ENCODE assay signal across 8 cellular contexts in genomic region chr2:6916736-6917070, GRCh38. TPM values are rescaled to one million over a fixed set of nuclear protein-coding genes. Genes with fewer than 3 reads are reported as not detected.
DNase-seq lines count a peak whose midpoint lies in the region; ATAC-seq and TF ChIP-seq lines count a peak whose summit lies in the region.

No MANE protein-coding gene starts in this region.

- ATAC-seq in GM21447 (IDR thresholded peaks at IDR 0.05; ENCODE audit: unreplicated experiment) (no peak), GM19324 (IDR thresholded peaks at IDR 0.05; ENCODE audit: low FRiP score, unreplicated experiment) (no peak)

- no peak overlapping the region for H3K27ac Mint-ChIP-seq in CD14-positive monocyte

- TF ChIP-seq CTCF in SU-DHL-6 (IDR thresholded peaks at IDR 0.05; ENCODE audit: insufficient read depth, low read length, poor library complexity, severe bottlenecking) (no peak), esophagus muscularis mucosa (IDR thresholded peaks at IDR 0.05) (no peak), retinal pigment epithelial cell (conservative IDR thresholded peaks at IDR 0.05; ENCODE audit: low read depth, low read length) (no peak), foreskin fibroblast (IDR thresholded peaks at IDR 0.05; ENCODE audit: low read depth, low read length) (no peak), CD14-positive monocyte (IDR thresholded peaks at IDR 0.05) (no peak)

- H3K36me3 ChIP-seq in ES-I3 (ENCODE audit: insufficient read depth, low read length), result no peaks in the 10 kb centered on the region
- H3K36me3 ChIP-seq in SU-DHL-6 (ENCODE audit: low read length), result no peaks in the 10 kb centered on the region
- no peaks in the 10 kb centered on the region for H3K36me3 ChIP-seq in esophagus muscularis mucosa

- H2AFZ ChIP-seq in SU-DHL-6 (ENCODE audit: low read depth, low read length, severe bottlenecking), result no peak overlapping the region

- peaks cover 1 to 15% (median 11%) of the 10 kb centered on the region in 3 donors for H3K27me3 Mint-ChIP-seq in CD14-positive monocyte (ENCODE audit: low read depth in 3 of 3)

- peaks cover 12% of the 10 kb centered on the region for H3K4me1 Mint-ChIP-seq in CD14-positive monocyte

- DNase-seq in esophagus muscularis mucosa (ENCODE audit: extremely low spot score) (no peak), retinal pigment epithelial cell (ENCODE audit: low read depth) (no peak), foreskin fibroblast (no peak), CD14-positive monocyte (ENCODE audit: low spot score) (no peak)

- no peaks in the 10 kb centered on the region for H4K20me1 ChIP-seq in SU-DHL-6 (ENCODE audit: low read depth, low read length)

- H3K27me3 ChIP-seq in SU-DHL-6 (ENCODE audit: low read length) (no peaks in the 10 kb centered on the region), esophagus muscularis mucosa (no peaks in the 10 kb centered on the region)

- H3K36me3 Mint-ChIP-seq in CD14-positive monocyte, result no peaks in the 10 kb centered on the region

- H3K4me3 ChIP-seq in SU-DHL-6 (ENCODE audit: insufficient read depth, low read length, poor library complexity, severe bottlenecking) (no peak overlapping the region), esophagus muscularis mucosa (peak overlapping the region; percentile 74 to 90 (median 78)), retinal pigment epithelial cell (ENCODE audit: low read length) (peak overlapping the region; percentile 40), foreskin fibroblast (ENCODE audit: low read depth in 1 of 2, low read length in 2 of 2) (peak overlapping the region in 1 of 2 donors; percentile 39)

- TF ChIP-seq EP300 in esophagus muscularis mucosa (IDR thresholded peaks at IDR 0.05), result no peak

- no peaks in the 10 kb centered on the region for H3K9me2 ChIP-seq in SU-DHL-6 (replicated peaks; ENCODE audit: insufficient read depth, low read length)

- H3K9me3 ChIP-seq in ES-I3 (ENCODE audit: control insufficient read depth, insufficient read depth, low read length) (no peaks in the 10 kb centered on the region), SU-DHL-6 (ENCODE audit: insufficient read depth, low read length) (no peaks in the 10 kb centered on the region), esophagus muscularis mucosa (no peaks in the 10 kb centered on the region)

- no peak overlapping the region for H3K27ac ChIP-seq in SU-DHL-6 (ENCODE audit: low read depth, low read length)
- H3K27ac ChIP-seq in esophagus muscularis mucosa (replicated peaks in 1 of 4), result peak overlapping the region in 1 of 4 donors; percentile 41

- no peak for TF ChIP-seq POLR2A in esophagus muscularis mucosa (IDR thresholded peaks at IDR 0.05; ENCODE audit: low read depth)

- WGBS in esophagus muscularis mucosa, result 49% methylated on average over 8 of the region's 8 CpGs

- no peaks in the 10 kb centered on the region for H3K79me2 ChIP-seq in SU-DHL-6 (ENCODE audit: insufficient read depth, low read length)

- intact Hi-C loops in esophagus muscularis mucosa (cut with DNase I) (loop anchor here (5.0 kb wide), 2 partner anchors 91 to 126 kb away; no protein-coding TSS in a partner anchor), CD14-positive monocyte (cut with micrococcal nuclease) (loop anchor here in 1 of 2 donors (10.0 kb wide), 1 partner anchor 88 kb away; no protein-coding TSS in a partner anchor)

- peaks cover 0 to 3% (median 0%) of the 10 kb centered on the region in 7 donors for H3K9me3 Mint-ChIP-seq in CD14-positive monocyte

- H3K9ac ChIP-seq in ES-I3 (ENCODE audit: low read depth, low read length), result peak overlapping the region; percentile 74
- H3K9ac ChIP-seq in SU-DHL-6 (ENCODE audit: low read length), result no peak overlapping the region

- H3K4me1 ChIP-seq in ES-I3 (ENCODE audit: insufficient read depth, low read length) (peaks cover 8% of the 10 kb centered on the region; the same call in 1 of the 2 replicates), esophagus muscularis mucosa (peaks cover 18 to 35% (median 28%) of the 10 kb centered on the region in 4 donors)

- H3K4me3 Mint-ChIP-seq in CD14-positive monocyte, result peak overlapping the region in 1 of 2 donors; percentile 72

- H3K4me2 ChIP-seq in SU-DHL-6 (ENCODE audit: low read depth, low read length, poor library complexity, severe bottlenecking), result peak overlapping the region; percentile 19

- H3F3A ChIP-seq in SU-DHL-6 (ENCODE audit: insufficient read depth), result no peaks in the 10 kb centered on the region

RNA-seq across cellular contexts. Expression of gene RNF144A, which starts 0.5 kb away (rescaled TPM):
- 10 to 100 TPM in 1 of 4 donors, 1 to 10 TPM in 3; 5.4 to 10.8 (median 8.8) TPM for total RNA-seq in esophagus muscularis mucosa
- under 1 TPM; 0.30 to 0.68 TPM for polyA plus RNA-seq in CD14-positive monocyte

RNA-seq across cellular contexts. Expression of gene RSAD2, which starts 39.1 kb away (rescaled TPM):
- total RNA-seq in esophagus muscularis mucosa, result 1 to 10 TPM; 3.7 to 7.0 (median 5.8) TPM
- polyA plus RNA-seq in CD14-positive monocyte, result 10 to 100 TPM; 10.3 to 12.6 TPM

RNA-seq across cellular contexts. Expression of gene CMPK2, which starts 51.0 kb away (rescaled TPM):
- 1 to 10 TPM; 3.3 to 8.3 (median 5.8) TPM for total RNA-seq in esophagus muscularis mucosa
- polyA plus RNA-seq in CD14-positive monocyte, result 10 to 100 TPM; 17.0 to 18.1 TPM
